In the genomic region with DNA sequence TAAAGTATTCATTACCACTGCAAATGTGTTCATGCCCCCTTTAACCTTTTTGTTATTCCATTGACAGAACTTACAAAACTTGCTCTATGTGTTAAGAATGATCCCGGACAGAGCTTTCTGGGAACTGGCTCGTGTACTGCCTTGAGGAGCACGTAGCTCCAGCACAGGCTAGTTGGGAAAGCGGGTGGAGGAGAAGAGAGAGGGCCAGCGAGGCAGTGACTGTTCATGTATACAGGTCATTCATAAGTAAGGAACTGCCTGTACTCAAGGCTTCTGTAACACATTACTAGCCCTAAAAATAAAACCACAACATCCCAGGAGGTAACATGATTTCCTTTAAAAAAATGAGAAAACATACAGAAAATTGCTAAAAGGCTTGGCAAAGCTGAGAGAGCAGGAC, we compare ENCODE assay signal across 15 cellular contexts.
DNase-seq lines count a peak whose midpoint lies in the region; ATAC-seq and TF ChIP-seq lines count a peak whose summit lies in the region.
"Had no signal": no experiment of that assay in that cellular context is flagged by ENCODE, and none has a peak within 500 bp of the region (broad histone marks: within the 10 kb centered on the region; RNA-seq: fewer than 3 reads in every experiment).

No MANE protein-coding gene starts in this region.

- H3K4me3 Mint-ChIP-seq in nephron progenitor cell = no peak overlapping the region
- no peak overlapping the region for H3K4me3 Mint-ChIP-seq in mesothelial cell of epicardium

- no peaks in the 10 kb centered on the region for H3K4me1 ChIP-seq in ascending aorta
- H3K4me1 ChIP-seq: uterus had no signal

- no peak for TF ChIP-seq CTCF in epithelial cell of esophagus (IDR thresholded peaks at IDR 0.05; ENCODE audit: insufficient read depth, low read depth, low read length, missing control alignments)
- no peak for TF ChIP-seq CTCF in nephron progenitor cell (IDR thresholded peaks at IDR 0.05)
- TF ChIP-seq CTCF in ascending aorta (IDR thresholded peaks at IDR 0.05) = no peak
- TF ChIP-seq CTCF in mesothelial cell of epicardium (IDR thresholded peaks at IDR 0.05; ENCODE audit: unreplicated experiment) = no peak

- intact Hi-C loops in Right ventricle myocardium superior (cut with DNase I) = loop anchor here (10.0 kb wide), 1 partner anchor 106 kb away; a partner anchor contains a TSS
- intact Hi-C loops in cardiac septum (cut with DNase I) = loop anchor here (5.0 to 10.0 kb wide), 3 partner anchors 109 to 296 kb away; a partner anchor contains a TSS
- intact Hi-C loops in ascending aorta (cut with DNase I) = no loop called here

- no peak overlapping the region for H3K27ac ChIP-seq in ascending aorta
- H3K27ac ChIP-seq: spleen, uterus had no signal

- peaks cover 15% of the 10 kb centered on the region for H3K4me1 Mint-ChIP-seq in nephron progenitor cell
- peaks cover 34% of the 10 kb centered on the region for H3K4me1 Mint-ChIP-seq in mesothelial cell of epicardium

- no peaks in the 10 kb centered on the region for H3K27me3 Mint-ChIP-seq in nephron progenitor cell (ENCODE audit: low read depth, poor library complexity)
- no peaks in the 10 kb centered on the region for H3K27me3 Mint-ChIP-seq in mesothelial cell of epicardium (ENCODE audit: low read depth)
- H3K27me3 Mint-ChIP-seq: IgD-negative memory B cell had no signal

- H3K27me3 ChIP-seq in ascending aorta = no peaks in the 10 kb centered on the region
- H3K27me3 ChIP-seq: spleen, uterus had no signal

- peak overlapping the region; percentile 23 for H3K27ac Mint-ChIP-seq in nephron progenitor cell
- H3K27ac Mint-ChIP-seq in mesothelial cell of epicardium = no peak overlapping the region

- H3K4me3 ChIP-seq in epithelial cell of esophagus (ENCODE audit: low read length) (no peak overlapping the region), ascending aorta (no peak overlapping the region)
- H3K4me3 ChIP-seq: spleen, uterus had no signal

- peaks cover 0 to 4% of the 10 kb centered on the region in 2 donors for H3K36me3 ChIP-seq in ascending aorta
- H3K36me3 ChIP-seq: uterus had no signal

- H3K9me3 Mint-ChIP-seq in nephron progenitor cell = no peaks in the 10 kb centered on the region
- no peaks in the 10 kb centered on the region for H3K9me3 Mint-ChIP-seq in mesothelial cell of epicardium
- H3K9me3 Mint-ChIP-seq: IgD-negative memory B cell had no signal

- ATAC-seq in Right ventricle myocardium superior (ENCODE audit: poor library complexity) (peak; percentile 64), GM19397 (IDR thresholded peaks at IDR 0.05; ENCODE audit: unreplicated experiment) (no peak)

- H3K36me3 Mint-ChIP-seq in nephron progenitor cell (ENCODE audit: low read depth) (peaks cover 41% of the 10 kb centered on the region), mesothelial cell of epicardium (peaks cover 17% of the 10 kb centered on the region)

- peak; percentile 44 for DNase-seq in Right ventricle myocardium superior
- no peak for DNase-seq in cardiac septum (ENCODE audit: low spot score)
- peak; percentile 7 for DNase-seq in epithelial cell of esophagus (ENCODE audit: low read depth)
- DNase-seq in nephron progenitor cell = no peak
- no peak for DNase-seq in hepatic stellate cell (ENCODE audit: low spot score)
- no peak for DNase-seq in ascending aorta (ENCODE audit: low spot score in 2 of 2)
- no peak for DNase-seq in mesothelial cell of epicardium (ENCODE audit: low spot score in 2 of 2, unreplicated experiment in 2 of 2)
- DNase-seq: activated CD8-positive, alpha-beta memory T cell treated with anti-CD3 and anti-CD28 coated beads, Interleukin-2, amount 50 U/mL, for 48 hours; amygdala; NCI-H1105; SHP77 treated with DMSO at 0.1 percent for 48 hours; spleen; uterus had no signal

- no peaks in the 10 kb centered on the region for H3K9me3 ChIP-seq in ascending aorta
- H3K9me3 ChIP-seq: spleen, uterus had no signal

Comparison
In these comparisons a context has a peak if more than half of its experiments do, and no peak if none do; other contexts are left out.
1. DNase-seq: peak in Right ventricle myocardium superior (single experiment) and epithelial cell of esophagus (single experiment); none in cardiac septum (single experiment), nephron progenitor cell (single experiment), hepatic stellate cell (single experiment), ascending aorta (0 of 2) and mesothelial cell of epicardium (0 of 2).